14 cellular contexts compared by ENCODE assay signal in the genomic region with DNA sequence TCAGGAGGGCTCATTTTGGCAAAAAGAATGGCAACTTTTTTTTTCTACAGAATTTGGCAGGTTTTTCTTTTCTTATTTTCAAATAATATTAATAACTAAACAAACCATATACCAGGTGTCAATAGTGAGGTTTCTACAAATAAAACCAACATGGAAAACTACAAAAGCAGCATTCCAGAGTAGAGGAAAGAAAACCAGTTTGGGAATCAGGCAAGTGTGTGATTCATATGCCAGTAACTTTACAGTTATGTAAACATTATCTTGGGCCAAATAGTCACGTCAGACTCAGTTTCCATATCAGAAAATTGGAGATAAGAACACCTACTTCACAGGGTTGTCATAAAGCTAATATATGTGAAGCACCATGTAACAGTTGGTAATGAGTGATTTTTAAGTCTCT. TPM values are rescaled to one million over a fixed set of nuclear protein-coding genes. Genes with fewer than 3 reads are reported as not detected.
A peak's percentile ranks its signal among the peaks of the same experiment; 100 is the strongest.
DNase-seq lines count a peak whose midpoint lies in the region; ATAC-seq and TF ChIP-seq lines count a peak whose summit lies in the region.
"Had no signal": no experiment of that assay in that cellular context is flagged by ENCODE, and none has a peak within 500 bp of the region (broad histone marks: within the 10 kb centered on the region; RNA-seq: fewer than 3 reads in every experiment).

No MANE protein-coding gene starts in this region.

- H3K9me3 ChIP-seq in mammary epithelial cell (replicated peaks; ENCODE audit: insufficient read depth, low read length), result no peaks in the 10 kb centered on the region
- H3K9me3 ChIP-seq: tibial artery had no signal

- DNase-seq in AG08395 (ENCODE audit: low spot score) (peak; percentile 31), LoVo (ENCODE audit: low spot score) (peak; percentile 14), mammary epithelial cell (peak; percentile 28), kidney tubule cell (ENCODE audit: low spot score) (peak; percentile 43)
- DNase-seq: activated CD4-positive, alpha-beta memory T cell treated with anti-CD3 and anti-CD28 coated beads for 36 hours; cerebellar nuclear complex; NCI-H1436 treated with DMSO at 0.1 percent for 48 hours; NCI-H510A treated with DMSO at 0.1 percent for 48 hours; tibial artery had no signal

- 30% methylated on average over 1 of the region's 1 CpG for WGBS in mammary epithelial cell (ENCODE audit: low coverage, missing lambda C conversion rate)

- CTCF ChIA-PET in mammary epithelial cell (lab: Charles Lee; ENCODE audit: low non-redundant PET), result no interaction called here

- no peaks in the 10 kb centered on the region for H3K27me3 ChIP-seq in mammary epithelial cell (ENCODE audit: insufficient read depth, low read length)
- H3K27me3 ChIP-seq: tibial artery had no signal

- peak overlapping the region; percentile 51 for H3K4me2 ChIP-seq in mammary epithelial cell (ENCODE audit: insufficient read depth, low read depth, low read length)

- no peaks in the 10 kb centered on the region for H3K36me3 ChIP-seq in mammary epithelial cell (ENCODE audit: insufficient read depth, low read length)
- H3K36me3 ChIP-seq: tibial artery had no signal

- H4K20me1 ChIP-seq in mammary epithelial cell (ENCODE audit: insufficient read depth, low read length), result no peaks in the 10 kb centered on the region

- peaks cover 90% of the 10 kb centered on the region for H3K79me2 ChIP-seq in mammary epithelial cell (ENCODE audit: insufficient read depth, low read length)

- TF ChIP-seq CTCF in mammary epithelial cell (conservative IDR thresholded peaks at IDR 0.05 in 1 of 2, IDR thresholded peaks at IDR 0.05 in 1 of 2; ENCODE audit: extremely low read depth in 1 of 2, insufficient read depth in 1 of 2, low read depth in 1 of 2, low read length in 2 of 2), result no peak

- BruUV-seq in mammary epithelial cell (replicated peaks; lab: Mats Ljungman, UMichigan), result no TSS peak

- no peak overlapping the region for H3K9ac ChIP-seq in mammary epithelial cell (ENCODE audit: insufficient read depth, low read length)
- H3K9ac ChIP-seq: parathyroid adenoma had no signal

- intact Hi-C loops in mammary epithelial cell (cut with micrococcal nuclease), result no loop called here

- peak overlapping the region; percentile 22 for H3K27ac ChIP-seq in mammary epithelial cell (ENCODE audit: insufficient read depth, low read depth, low read length)
- H3K27ac ChIP-seq: parathyroid adenoma had no signal

- H2AFZ ChIP-seq in mammary epithelial cell (ENCODE audit: low read depth, low read length), result no peak overlapping the region
- H2AFZ ChIP-seq: parathyroid adenoma had no signal

- dilution Hi-C loops in mammary epithelial cell (cut with HindIII; ENCODE audit: low sequenced_read_pairs), result loop anchor here (5.0 kb wide), 1 partner anchor 43 kb away; no protein-coding TSS in a partner anchor

- H3K4me1 ChIP-seq in mammary epithelial cell (ENCODE audit: insufficient read depth, low read length), result peaks cover 27% of the 10 kb centered on the region

- in situ Hi-C loops in mammary epithelial cell (cut with MboI; ENCODE audit: low sequenced_read_pairs in 2 of 2), result no loop called here

- H3K4me3 ChIP-seq in mammary epithelial cell (replicated peaks in 1 of 3; ENCODE audit: insufficient read depth in 1 of 3, low read depth in 2 of 3, low read length in 3 of 3), result no peak overlapping the region
- H3K4me3 ChIP-seq: tibial artery had no signal

- ATAC-seq in GM18909 (IDR thresholded peaks at IDR 0.05; ENCODE audit: poor library complexity, unreplicated experiment) (no peak), HG02763 (IDR thresholded peaks at IDR 0.05; ENCODE audit: unreplicated experiment) (no peak), HG02759 (IDR thresholded peaks at IDR 0.05; ENCODE audit: unreplicated experiment) (no peak), HG02610 (IDR thresholded peaks at IDR 0.05; ENCODE audit: unreplicated experiment) (no peak)

RNA-seq across cellular contexts. Expression of gene FBXW11, which starts 51.7 kb away (rescaled TPM):
- total RNA-seq in mammary epithelial cell, result 10 to 100 TPM; 39.2 to 62.0 TPM
- 21.2 TPM for polyA plus RNA-seq in mammary epithelial cell
- polyA minus RNA-seq in mammary epithelial cell, result 61.3 TPM
